ENCODE assay signal across 4 cellular contexts in genomic region chr2:37576194-37576593, GRCh38.
A peak's percentile ranks its signal among the peaks of the same experiment; 100 is the strongest.
TF ChIP-seq lines count a peak whose summit lies in the region.

No MANE protein-coding gene starts in this region.

TF ChIP-seq in HEK293, 187 proteins besides CTCF, POLR2A, EP300 and RAD21:
- TF ChIP-seq ZNF146 (tag by site-specific recombination; IDR thresholded peaks at IDR 0.05) (peak; percentile 63), ZNF580 (tag by site-specific recombination; IDR thresholded peaks at IDR 0.05) (0 out of 2 replicates have a peak, but pooled peaks have one; percentile 15)

TF ChIP-seq in SK-N-SH treated with all-trans-retinoic acid at 6 μM for 48 hours, 23 proteins besides CTCF, POLR2A, EP300 and RAD21:
- peak; percentile 85 for TF ChIP-seq ZNF8 (CRISPR knock-in tag; IDR thresholded peaks at IDR 0.05)
TF ChIP-seq in SK-N-SH treated with all-trans-retinoic acid at 6 μM for 48 hours: peak in this region for 1; not testable (repeated sequence) for 22.

TF ChIP-seq in K562, 482 proteins besides CTCF, POLR2A, EP300 and RAD21:
- peak; percentile 96 for TF ChIP-seq ZNF146 (CRISPR knock-in tag; IDR thresholded peaks at IDR 0.05; ENCODE audit: unreplicated experiment)
- TF ChIP-seq RBM25 (IDR thresholded peaks at IDR 0.05; ENCODE audit: low read depth, low read length, severe bottlenecking): peak; percentile 27
- TF ChIP-seq BCOR (IDR thresholded peaks at IDR 0.05): peak; percentile 27; the same call in 1 of the 2 replicates
- TF ChIP-seq CBX1 (IDR thresholded peaks at IDR 0.05; ENCODE audit: low read depth): 0 out of 2 replicates have a peak, but pooled peaks have one; percentile 24

TF ChIP-seq in H1, 55 proteins besides CTCF, POLR2A, EP300 and RAD21:
- peak; percentile 36; the same call in 1 of the 2 replicates for TF ChIP-seq KDM1A (IDR thresholded peaks at IDR 0.05; ENCODE audit: borderline replicate concordance, low read length)
